In the genomic region with DNA sequence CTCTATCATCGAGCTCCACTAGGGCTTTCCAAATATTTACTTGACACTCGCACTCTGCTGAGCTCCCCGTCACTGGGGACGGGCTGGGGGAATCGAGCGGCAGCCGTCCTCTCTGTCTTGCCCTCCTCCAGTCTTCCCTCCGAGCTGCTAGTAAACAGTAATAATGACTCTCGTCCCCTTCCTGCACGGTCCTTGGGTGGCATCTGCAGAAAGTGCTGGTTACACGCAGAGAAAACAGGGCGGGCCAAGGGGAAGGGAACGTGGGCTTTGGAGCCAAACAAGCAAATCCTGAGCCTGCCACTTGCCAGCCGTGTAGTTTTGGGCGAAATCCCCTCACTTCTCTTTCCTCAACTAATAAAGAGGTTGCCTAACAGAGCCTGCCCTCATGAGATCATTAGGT, we compare ENCODE assay signal across 24 cellular contexts.
DNase-seq lines count a peak whose midpoint lies in the region; TF ChIP-seq lines count a peak whose summit lies in the region.
"Had no signal": no experiment of that assay in that cellular context is flagged by ENCODE, and none has a peak within 500 bp of the region (broad histone marks: within the 10 kb centered on the region; RNA-seq: fewer than 3 reads in every experiment).

No MANE protein-coding gene starts in this region.

- peaks cover 0 to 93% (median 82%) of the 10 kb centered on the region in 11 experiments; a peak in 19 of 22 replicates for H4K20me1 ChIP-seq in BLaER1 treated with 17β-estradiol and CSF1 and Interleukin-3, amounts not matched to agents 10 nM and 100 nM

- H3K27ac ChIP-seq in BLaER1 treated with 17β-estradiol and CSF1 and Interleukin-3, amounts not matched to agents 10 nM and 100 nM: peak overlapping the region in 4 of 11 experiments; percentile 35 to 78 (median 66); a peak in 6 of 22 replicates
- H3K27ac ChIP-seq in ascending aorta (peak overlapping the region; percentile 54 to 93), stomach smooth muscle (ENCODE audit: low read length) (peak overlapping the region; percentile 81)
- H3K27ac ChIP-seq: VCaP had no signal

- H3K27me3 ChIP-seq in BLaER1 treated with 17β-estradiol and CSF1 and Interleukin-3, amounts not matched to agents 10 nM and 100 nM: peaks cover 0 to 32% (median 0%) of the 10 kb centered on the region in 11 experiments; a peak in 7 of 22 replicates
- H3K27me3 ChIP-seq in ascending aorta (no peaks in the 10 kb centered on the region), stomach smooth muscle (ENCODE audit: control insufficient read depth in 1 of 2, insufficient read depth in 2 of 2, low read length in 2 of 2) (no peaks in the 10 kb centered on the region)
- H3K27me3 ChIP-seq: pancreas, testis had no signal

- TF ChIP-seq CTCF in ascending aorta (IDR thresholded peaks at IDR 0.05): no peak

- peaks cover 49 to 100% (median 100%) of the 10 kb centered on the region in 10 experiments for H3K4me1 ChIP-seq in BLaER1 treated with 17β-estradiol and CSF1 and Interleukin-3, amounts not matched to agents 10 nM and 100 nM
- peaks cover 32 to 82% of the 10 kb centered on the region in 2 donors for H3K4me1 ChIP-seq in ascending aorta
- peaks cover 95% of the 10 kb centered on the region for H3K4me1 ChIP-seq in stomach smooth muscle (ENCODE audit: control insufficient read depth, insufficient read depth, low read length)

- H3K4me2 ChIP-seq in BLaER1 treated with 17β-estradiol and CSF1 and Interleukin-3, amounts not matched to agents 10 nM and 100 nM: peak overlapping the region; percentile 74 to 97 (median 85)

- no peaks in the 10 kb centered on the region for H3K9me3 ChIP-seq in BLaER1 treated with 17β-estradiol and CSF1 and Interleukin-3, amounts not matched to agents 10 nM and 100 nM (replicated peaks in 1 of 11)
- H3K9me3 ChIP-seq in ascending aorta (no peaks in the 10 kb centered on the region), stomach smooth muscle (ENCODE audit: control insufficient read depth in 2 of 2, low read length in 2 of 2) (no peaks in the 10 kb centered on the region)
- H3K9me3 ChIP-seq: pancreas, testis had no signal

- H3K9ac ChIP-seq in BLaER1 treated with 17β-estradiol and CSF1 and Interleukin-3, amounts not matched to agents 10 nM and 100 nM: peak overlapping the region in 6 of 11 experiments; percentile 39 to 79 (median 67); a peak in 10 of 22 replicates
- peak overlapping the region; percentile 28 to 42 for H3K9ac ChIP-seq in stomach smooth muscle (ENCODE audit: low read length in 2 of 2)

- DNase-seq in ascending aorta (ENCODE audit: low spot score in 2 of 2) (peak in 1 of 2 donors; percentile 60), islet precursor cell (peak; percentile 50), inferior parietal cortex (ENCODE audit: extremely low spot score) (no peak)
- DNase-seq in stimulated activated CD4-positive, alpha-beta T cell treated with anti-CD3 and anti-CD28 coated beads, Interleukin-4, amount 100 ng/mL, for 4 hours: no peak
- no peak for DNase-seq in stimulated activated CD4-positive, alpha-beta T cell treated with anti-CD3 and anti-CD28 coated beads, Interleukin-15, amount 100 ng/mL, for 24 hours
- DNase-seq: activated CD4-positive, alpha-beta T cell treated with anti-CD3 and anti-CD28 coated beads for 48 hours; activated CD8-positive, alpha-beta memory T cell treated with anti-CD3 and anti-CD28 coated beads for 24 hours; activated effector memory CD4-positive, alpha-beta T cell treated with anti-CD3 and anti-CD28 coated beads, Interleukin-2, amount 50 U/mL, for 16 hours; foreskin melanocyte; midbrain; natural killer cell; NCI-H1048; NCI-H1930; NCI-H526 treated with DMSO at 0.1 percent for 48 hours; right cardiac atrium; SHP77 treated with DMSO at 0.1 percent for 48 hours; stimulated activated CD4-positive, alpha-beta T cell treated with anti-CD3 and anti-CD28 coated beads, Interleukin-12 subunit alpha, Interleukin-12 subunit beta, amount 100 ng/mL, for 4 hours; stimulated activated CD4-positive, alpha-beta T cell treated with anti-CD3 and anti-CD28 coated beads, Interleukin-4, amount 100 ng/mL, for 24 hours; T-helper 9 cell had no signal

- peak overlapping the region in 4 of 10 experiments; percentile 40 to 58 (median 46); a peak in 8 of 20 replicates for H3K4me3 ChIP-seq in BLaER1 treated with 17β-estradiol and CSF1 and Interleukin-3, amounts not matched to agents 10 nM and 100 nM
- H3K4me3 ChIP-seq in ascending aorta (no peak overlapping the region), stomach smooth muscle (ENCODE audit: low read length in 2 of 2) (peak overlapping the region in 1 of 2 donors; percentile 44)
- H3K4me3 ChIP-seq: pancreas, testis had no signal

- peaks cover 0 to 88% (median 42%) of the 10 kb centered on the region in 11 experiments; a peak in 14 of 22 replicates for H3K36me3 ChIP-seq in BLaER1 treated with 17β-estradiol and CSF1 and Interleukin-3, amounts not matched to agents 10 nM and 100 nM
- H3K36me3 ChIP-seq in ascending aorta (peaks cover 12 to 13% of the 10 kb centered on the region in 2 donors), stomach smooth muscle (ENCODE audit: control insufficient read depth in 2 of 2, insufficient read depth in 2 of 2, low read length in 2 of 2) (peaks cover 17 to 20% of the 10 kb centered on the region in 2 donors)

- intact Hi-C loops in ascending aorta (cut with DNase I): loop anchor here (10.0 kb wide), 1 partner anchor 321 kb away; no protein-coding TSS in a partner anchor
